ENCODE assay signal across 8 cellular contexts in the genomic region with DNA sequence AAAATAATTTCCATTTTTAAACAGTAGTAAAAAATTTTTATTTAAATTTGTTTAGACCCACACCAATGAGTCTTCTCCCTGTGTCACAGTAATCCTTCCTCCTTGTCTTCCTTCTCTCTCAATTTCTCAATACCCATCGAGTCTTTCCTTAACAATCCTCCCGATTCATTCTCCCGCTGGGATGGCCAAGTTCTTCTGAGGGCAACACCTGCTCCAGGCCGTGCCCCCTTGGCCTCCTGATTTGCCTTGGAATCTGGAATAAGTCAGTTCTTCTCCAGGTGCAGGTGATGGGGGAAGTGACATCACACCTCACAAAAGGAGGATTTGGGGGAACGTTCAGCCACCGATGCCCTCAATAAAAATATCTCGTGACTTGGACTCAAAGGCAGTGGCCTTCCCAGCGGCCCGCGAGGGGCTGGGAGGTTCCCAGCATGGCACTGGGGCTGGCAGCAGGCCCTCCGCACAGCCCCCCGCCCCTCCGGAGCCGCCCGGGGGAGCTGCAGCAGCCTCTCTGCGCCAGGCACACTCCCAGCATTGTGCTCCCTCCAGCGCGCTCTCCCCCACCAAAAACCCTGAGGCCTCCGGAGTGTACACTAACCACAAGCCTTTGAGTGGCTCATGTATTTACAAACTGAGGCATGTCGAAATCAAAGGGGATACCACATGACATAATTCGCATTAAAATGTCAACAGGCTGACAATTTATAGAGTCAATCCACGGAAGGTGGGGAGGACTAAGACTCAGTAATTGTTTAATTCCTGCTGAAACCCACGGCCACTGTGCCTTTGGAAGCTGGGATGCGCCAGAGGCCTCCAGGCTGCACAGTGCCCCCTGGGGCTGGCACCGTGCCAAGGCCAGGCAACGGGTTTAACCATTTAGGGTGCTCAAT.
DNase-seq lines count a peak whose midpoint lies in the region; TF ChIP-seq lines count a peak whose summit lies in the region.

No MANE protein-coding gene starts in this region.

- peak; percentile 96 for DNase-seq in GM04503 (ENCODE audit: low read depth)
- peak; percentile 28 for DNase-seq in NCI-H2196 treated with DMSO at 0.1 percent for 48 hours (lab: John Stamatoyannopoulos, UW; ENCODE audit: unreplicated experiment)
- DNase-seq in MCF 10A (ENCODE audit: unreplicated experiment) = peak; percentile 94
- DNase-seq in retinal pigment epithelial cell (ENCODE audit: low read depth) = no peak
- DNase-seq in NCI-H2171 treated with DMSO at 0.1 percent for 48 hours (lab: John Stamatoyannopoulos, UW) = no peak
- DNase-seq in activated naive CD4-positive, alpha-beta T cell treated with anti-CD3 and anti-CD28 coated beads, Interleukin-2, amount 50 U/mL, for 16 hours = no peak
- no peak for DNase-seq in dedifferentiated amniotic fluid mesenchymal stem cell (ENCODE audit: extremely low spot score)
- no peak for DNase-seq in activated T-cell treated with anti-CD3 and anti-CD28 coated beads, Interleukin-2, amount 50 U/mL, for 24 hours

- no peaks in the 10 kb centered on the region for H3K9me3 Mint-ChIP-seq in MCF 10A (ENCODE audit: unreplicated experiment)
- no peaks in the 10 kb centered on the region for H3K9me3 Mint-ChIP-seq in activated T-cell treated with anti-CD3 and anti-CD28 coated beads, Interleukin-2, amount 50 U/mL, for 24 hours

- H3K27me3 Mint-ChIP-seq in MCF 10A (ENCODE audit: insufficient read depth, unreplicated experiment) = no peaks in the 10 kb centered on the region
- peaks cover 3% of the 10 kb centered on the region for H3K27me3 Mint-ChIP-seq in activated T-cell treated with anti-CD3 and anti-CD28 coated beads, Interleukin-2, amount 50 U/mL, for 24 hours

- CTCF ChIA-PET in MCF 10A (lab: Yijun Ruan, JAX) = no interaction called here

- H3K36me3 Mint-ChIP-seq in MCF 10A (ENCODE audit: insufficient read depth, unreplicated experiment) = peaks cover 19% of the 10 kb centered on the region
- H3K36me3 Mint-ChIP-seq in activated T-cell treated with anti-CD3 and anti-CD28 coated beads, Interleukin-2, amount 50 U/mL, for 24 hours (ENCODE audit: low read depth) = no peaks in the 10 kb centered on the region

- no TSS peak for BruUV-seq in MCF 10A (replicated peaks; lab: Mats Ljungman, UMichigan)

- POLR2A ChIA-PET in MCF 10A (lab: Yijun Ruan, JAX) = no interaction called here

- peaks cover 9% of the 10 kb centered on the region for H3K4me1 Mint-ChIP-seq in MCF 10A (ENCODE audit: insufficient read depth, unreplicated experiment)
- H3K4me1 Mint-ChIP-seq in activated T-cell treated with anti-CD3 and anti-CD28 coated beads, Interleukin-2, amount 50 U/mL, for 24 hours (ENCODE audit: low read depth) = no peaks in the 10 kb centered on the region

- no peak overlapping the region for H3K4me3 Mint-ChIP-seq in MCF 10A (ENCODE audit: unreplicated experiment)
- H3K4me3 Mint-ChIP-seq in activated T-cell treated with anti-CD3 and anti-CD28 coated beads, Interleukin-2, amount 50 U/mL, for 24 hours = no peak overlapping the region

- no peak overlapping the region for H3K27ac Mint-ChIP-seq in MCF 10A (ENCODE audit: low read depth, unreplicated experiment)
- no peak overlapping the region for H3K27ac Mint-ChIP-seq in activated T-cell treated with anti-CD3 and anti-CD28 coated beads, Interleukin-2, amount 50 U/mL, for 24 hours

- TF ChIP-seq CTCF in MCF 10A (IDR thresholded peaks at IDR 0.05; ENCODE audit: unreplicated experiment) (no peak), retinal pigment epithelial cell (conservative IDR thresholded peaks at IDR 0.05; ENCODE audit: low read depth, low read length) (peak; percentile 4)

- intact Hi-C loops in MCF 10A (cut with micrococcal nuclease) = loop anchor here (2.0 kb wide), 1 partner anchor 119 kb away; no protein-coding TSS in a partner anchor

- H3K4me3 ChIP-seq in retinal pigment epithelial cell (ENCODE audit: low read length) = no peak overlapping the region

Comparison
In these comparisons a context has a peak if more than half of its experiments do, and no peak if none do; other contexts are left out.
1. DNase-seq: peak in GM04503 (single experiment), NCI-H2196 treated with DMSO at 0.1 percent for 48 hours (single experiment) and MCF 10A (single experiment); none in retinal pigment epithelial cell (single experiment), NCI-H2171 treated with DMSO at 0.1 percent for 48 hours (single experiment), activated naive CD4-positive, alpha-beta T cell treated with anti-CD3 and anti-CD28 coated beads, Interleukin-2, amount 50 U/mL, for 16 hours (single experiment), dedifferentiated amniotic fluid mesenchymal stem cell (single experiment) and activated T-cell treated with anti-CD3 and anti-CD28 coated beads, Interleukin-2, amount 50 U/mL, for 24 hours (single experiment).